11 cellular contexts compared by ENCODE assay signal in the genomic region with DNA sequence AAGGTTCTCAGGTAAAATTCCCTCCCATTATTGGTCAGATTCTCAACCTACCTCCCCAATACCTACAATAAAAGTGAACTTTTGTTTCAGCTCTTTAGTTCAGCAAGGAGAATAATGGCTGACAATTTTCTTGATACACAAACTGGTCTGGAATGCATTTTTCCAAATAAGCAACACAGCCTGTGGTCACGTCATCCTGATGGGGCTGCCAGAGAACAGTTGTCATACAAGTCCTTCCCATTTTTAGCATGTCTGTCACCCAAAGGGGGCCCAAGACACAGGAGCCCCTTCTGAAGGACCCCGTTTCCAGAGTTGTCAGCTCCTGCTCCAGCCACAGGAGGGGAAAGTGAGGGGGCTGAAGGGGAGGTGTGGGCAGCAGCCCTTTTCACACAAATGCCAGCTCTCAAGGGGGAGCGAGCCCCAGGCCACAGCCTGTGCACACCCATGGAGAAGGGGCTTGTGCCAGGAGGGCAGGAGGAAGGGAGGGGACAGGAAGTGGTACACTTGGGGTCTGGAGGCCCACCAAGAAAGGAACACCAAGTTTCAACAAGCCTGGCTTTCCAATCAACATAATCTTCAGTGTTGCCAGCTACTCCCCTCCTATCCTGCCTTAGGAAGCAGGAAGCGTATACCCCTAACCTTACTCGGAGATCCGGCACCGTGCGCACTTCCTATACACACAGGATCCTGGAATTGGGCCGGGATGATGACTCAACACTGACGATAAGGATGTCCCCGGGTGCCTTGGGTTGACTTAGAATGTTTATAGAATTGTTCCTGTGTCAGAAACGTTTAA. TPM values are rescaled to one million over a fixed set of nuclear protein-coding genes. Genes with fewer than 3 reads are reported as not detected.
DNase-seq lines count a peak whose midpoint lies in the region; ATAC-seq and TF ChIP-seq lines count a peak whose summit lies in the region.
"Had no signal": no experiment of that assay in that cellular context is flagged by ENCODE, and none has a peak within 500 bp of the region (broad histone marks: within the 10 kb centered on the region; RNA-seq: fewer than 3 reads in every experiment).

No MANE protein-coding gene starts in this region.

- H3K4me1 ChIP-seq in Loucy (ENCODE audit: insufficient read depth, low read length, poor library complexity, severe bottlenecking) (peaks cover 20% of the 10 kb centered on the region), lower lobe of right lung (peaks cover 27% of the 10 kb centered on the region)

- H3K36me3 ChIP-seq in Loucy (ENCODE audit: insufficient read depth, low read length) (no peaks in the 10 kb centered on the region), lower lobe of right lung (peaks cover 8% of the 10 kb centered on the region)

- ATAC-seq in lower lobe of right lung = peak; percentile 68 to 70
- ATAC-seq in activated naive CD8-positive, alpha-beta T cell treated with anti-CD3 and anti-CD28 coated beads, Interleukin-2, amount 50 U/mL, for 24 hours = no peak
- ATAC-seq in GM21390 (IDR thresholded peaks at IDR 0.05; ENCODE audit: unreplicated experiment) = no peak

- no peaks in the 10 kb centered on the region for H3K27me3 Mint-ChIP-seq in type B pancreatic cell
- H3K27me3 Mint-ChIP-seq in activated naive CD8-positive, alpha-beta T cell treated with anti-CD3 and anti-CD28 coated beads, Interleukin-2, amount 50 U/mL, for 24 hours = no peaks in the 10 kb centered on the region

- H3K4me1 Mint-ChIP-seq in type B pancreatic cell (ENCODE audit: unreplicated experiment) = no peaks in the 10 kb centered on the region
- H3K4me1 Mint-ChIP-seq in activated naive CD8-positive, alpha-beta T cell treated with anti-CD3 and anti-CD28 coated beads, Interleukin-2, amount 50 U/mL, for 24 hours = no peaks in the 10 kb centered on the region
- H3K4me1 Mint-ChIP-seq: activated CD4-positive, alpha-beta T cell treated with anti-CD3 and anti-CD28 coated beads, Interleukin-2, amount 10 ng/mL, durations not matched to agents 7 days and 5 days had no signal

- H3K27ac ChIP-seq in lower lobe of right lung = peak overlapping the region; percentile 77

- H3K9me3 ChIP-seq in Loucy (ENCODE audit: insufficient read depth, low read depth, low read length) = no peaks in the 10 kb centered on the region
- H3K9me3 ChIP-seq in lower lobe of right lung = no peaks in the 10 kb centered on the region

- no peak overlapping the region for H3K4me3 ChIP-seq in Loucy (ENCODE audit: low read length, poor library complexity, severe bottlenecking)
- no peak overlapping the region for H3K4me3 ChIP-seq in lower lobe of right lung

- no peaks in the 10 kb centered on the region for H3F3A ChIP-seq in Loucy (ENCODE audit: low read depth)

- intact Hi-C loops in lower lobe of right lung (cut with DNase I) = no loop called here

- H3K4me2 ChIP-seq in Loucy (ENCODE audit: low read depth, low read length, poor library complexity, severe bottlenecking) = peak overlapping the region; percentile 19

- H3K9me3 Mint-ChIP-seq in type B pancreatic cell = peaks cover 5% of the 10 kb centered on the region
- H3K9me3 Mint-ChIP-seq in activated naive CD8-positive, alpha-beta T cell treated with anti-CD3 and anti-CD28 coated beads, Interleukin-2, amount 50 U/mL, for 24 hours = no peaks in the 10 kb centered on the region
- H3K9me3 Mint-ChIP-seq: activated CD4-positive, alpha-beta T cell treated with anti-CD3 and anti-CD28 coated beads, Interleukin-2, amount 10 ng/mL, durations not matched to agents 7 days and 5 days had no signal

- H3K4me3 Mint-ChIP-seq in type B pancreatic cell = no peak overlapping the region
- no peak overlapping the region for H3K4me3 Mint-ChIP-seq in activated naive CD8-positive, alpha-beta T cell treated with anti-CD3 and anti-CD28 coated beads, Interleukin-2, amount 50 U/mL, for 24 hours
- H3K4me3 Mint-ChIP-seq: activated CD4-positive, alpha-beta T cell treated with anti-CD3 and anti-CD28 coated beads, Interleukin-2, amount 10 ng/mL, durations not matched to agents 7 days and 5 days had no signal

- no peaks in the 10 kb centered on the region for H3K9me2 ChIP-seq in Loucy (replicated peaks; ENCODE audit: low read depth, low read length)

- H4K20me1 ChIP-seq in Loucy (ENCODE audit: insufficient read depth, low read length, poor library complexity, severe bottlenecking) = no peaks in the 10 kb centered on the region

- H3K27ac Mint-ChIP-seq in type B pancreatic cell = peak overlapping the region; percentile 24
- no peak overlapping the region for H3K27ac Mint-ChIP-seq in activated naive CD8-positive, alpha-beta T cell treated with anti-CD3 and anti-CD28 coated beads, Interleukin-2, amount 50 U/mL, for 24 hours
- H3K27ac Mint-ChIP-seq: activated CD4-positive, alpha-beta T cell treated with anti-CD3 and anti-CD28 coated beads, Interleukin-2, amount 10 ng/mL, durations not matched to agents 7 days and 5 days had no signal

- TF ChIP-seq CTCF in Loucy (conservative IDR thresholded peaks at IDR 0.05; ENCODE audit: low read length) = no peak
- no peak for TF ChIP-seq CTCF in lower lobe of right lung (IDR thresholded peaks at IDR 0.05)
- no peak for TF ChIP-seq CTCF in type B pancreatic cell (conservative IDR thresholded peaks at IDR 0.05)

- H3K27me3 ChIP-seq in Loucy (ENCODE audit: insufficient read depth, low read length, poor library complexity, severe bottlenecking) (no peaks in the 10 kb centered on the region), lower lobe of right lung (ENCODE audit: low read depth) (no peaks in the 10 kb centered on the region)

- peak overlapping the region; percentile 37 for H2AFZ ChIP-seq in Loucy (ENCODE audit: low read length)

- DNase-seq in dermis microvascular lymphatic vessel endothelial cell (ENCODE audit: low read depth in 2 of 2) = peak; percentile 88
- peak; percentile 59 for DNase-seq in lower lobe of right lung
- DNase-seq in type B pancreatic cell (ENCODE audit: extremely low spot score, unreplicated experiment) = no peak
- no peak for DNase-seq in activated naive CD8-positive, alpha-beta T cell treated with anti-CD3 and anti-CD28 coated beads, Interleukin-2, amount 50 U/mL, for 24 hours
- no peak for DNase-seq in NCI-H2107 (lab: John Stamatoyannopoulos, UW)
- no peak for DNase-seq in NCI-H1048 (lab: John Stamatoyannopoulos, UW)
- DNase-seq: activated CD4-positive, alpha-beta T cell treated with anti-CD3 and anti-CD28 coated beads, Interleukin-2, amount 10 ng/mL, durations not matched to agents 7 days and 5 days; NCI-H2029 treated with DMSO at 0.1 percent for 48 hours; stimulated activated CD4-positive, alpha-beta T cell treated with anti-CD3 and anti-CD28 coated beads, Interleukin-15, amount 100 ng/mL, for 24 hours had no signal

- H3K36me3 Mint-ChIP-seq in type B pancreatic cell = peaks cover 19% of the 10 kb centered on the region
- no peaks in the 10 kb centered on the region for H3K36me3 Mint-ChIP-seq in activated naive CD8-positive, alpha-beta T cell treated with anti-CD3 and anti-CD28 coated beads, Interleukin-2, amount 50 U/mL, for 24 hours (ENCODE audit: low read depth)

- no peaks in the 10 kb centered on the region for H3K79me2 ChIP-seq in Loucy (ENCODE audit: insufficient read depth, low read length)

- H3K9ac ChIP-seq in Loucy (ENCODE audit: low read depth, low read length, poor library complexity, severe bottlenecking) = peak overlapping the region; percentile 11

RNA-seq across cellular contexts. Expression of a gene that starts 43.4 kb away (rescaled TPM):
- total RNA-seq in dermis microvascular lymphatic vessel endothelial cell (51.1 and 122 TPM in 2 replicates), lower lobe of right lung (178 TPM), type B pancreatic cell (ENCODE audit: low replicate concordance) (171 and 347 TPM in 2 replicates)

Comparison
In these comparisons a context has a peak if more than half of its experiments do, and no peak if none do; other contexts are left out.
1. DNase-seq: peak in dermis microvascular lymphatic vessel endothelial cell (2 of 2) and lower lobe of right lung (single experiment); none in type B pancreatic cell (single experiment), activated naive CD8-positive, alpha-beta T cell treated with anti-CD3 and anti-CD28 coated beads, Interleukin-2, amount 50 U/mL, for 24 hours (single experiment), NCI-H2107 (single experiment) and NCI-H1048 (single experiment).
2. ATAC-seq: peak in lower lobe of right lung (2 of 2); none in activated naive CD8-positive, alpha-beta T cell treated with anti-CD3 and anti-CD28 coated beads, Interleukin-2, amount 50 U/mL, for 24 hours (single experiment) and GM21390 (single experiment).